In genomic region chr6:14711056-14711703, GRCh38 we compare ENCODE assay signal across 8 cellular contexts.
DNase-seq lines count a peak whose midpoint lies in the region; ATAC-seq and TF ChIP-seq lines count a peak whose summit lies in the region.

No MANE protein-coding gene starts in this region.

- POLR2A ChIA-PET in T-cell (lab: Charles Lee), result interaction anchor here in 1 of 2 donors (0.6 to 1.0 kb wide), 2 partner anchors 354 to 954 kb away, joined by 3 to 4 read pairs; no protein-coding TSS in a partner anchor

- H3K9me3 Mint-ChIP-seq in T-cell (peaks cover 0 to 6% (median 0%) of the 10 kb centered on the region in 3 donors), neural crest cell (peaks cover 4% of the 10 kb centered on the region)
- no peaks in the 10 kb centered on the region for H3K9me3 Mint-ChIP-seq in dendritic cell treated with granulocyte-macrophage colony-stimulating factor and Interleukin-4, amounts not matched to agents 40 ng/mL and 50 ng/mL, for 4 days

- H3K4me1 Mint-ChIP-seq in T-cell, result peaks cover 6 to 18% (median 8%) of the 10 kb centered on the region in 3 donors
- peaks cover 73% of the 10 kb centered on the region for H3K4me1 Mint-ChIP-seq in dendritic cell treated with granulocyte-macrophage colony-stimulating factor and Interleukin-4, amounts not matched to agents 40 ng/mL and 50 ng/mL, for 4 days (ENCODE audit: low read depth)
- peaks cover 9% of the 10 kb centered on the region for H3K4me1 Mint-ChIP-seq in neural crest cell

- TF ChIP-seq CTCF in neural crest cell (conservative IDR thresholded peaks at IDR 0.05), result peak; percentile 51

- CTCF ChIA-PET in T-cell (lab: Charles Lee), result interaction anchor here in 1 of 2 donors (0.7 kb wide), 1 partner anchor 154 kb away, joined by 3 read pairs; no protein-coding TSS in a partner anchor

- ATAC-seq in T-cell (replicated peaks in 1 of 4) (peak; percentile 45 to 72 (median 70)), HG03045 (IDR thresholded peaks at IDR 0.05; ENCODE audit: unreplicated experiment) (no peak), GM21737 (IDR thresholded peaks at IDR 0.05; ENCODE audit: unreplicated experiment) (no peak)

- H3K4me3 Mint-ChIP-seq in T-cell (no peak overlapping the region), neural crest cell (no peak overlapping the region)
- H3K4me3 Mint-ChIP-seq in dendritic cell treated with granulocyte-macrophage colony-stimulating factor and Interleukin-4, amounts not matched to agents 40 ng/mL and 50 ng/mL, for 4 days, result no peak overlapping the region

- DNase-seq in NCI-H2081 (lab: John Stamatoyannopoulos, UW) (peak; percentile 15 to 42), NCI-H2081 treated with DMSO at 0.1 percent for 48 hours (lab: John Stamatoyannopoulos, UW) (no peak), HuH-7 (ENCODE audit: low spot score) (peak; percentile 17), T-cell (peak in 19 of 34 experiments; percentile 9 to 50 (median 22)), neural crest cell (ENCODE audit: low read depth, low spot score) (no peak)

- H3K36me3 Mint-ChIP-seq in T-cell (no peaks in the 10 kb centered on the region), neural crest cell (ENCODE audit: low read depth) (no peaks in the 10 kb centered on the region)
- no peaks in the 10 kb centered on the region for H3K36me3 Mint-ChIP-seq in dendritic cell treated with granulocyte-macrophage colony-stimulating factor and Interleukin-4, amounts not matched to agents 40 ng/mL and 50 ng/mL, for 4 days (ENCODE audit: low read depth)

- H3K27me3 Mint-ChIP-seq in T-cell (no peaks in the 10 kb centered on the region), neural crest cell (ENCODE audit: low read depth) (peaks cover 8% of the 10 kb centered on the region)
- no peaks in the 10 kb centered on the region for H3K27me3 Mint-ChIP-seq in dendritic cell treated with granulocyte-macrophage colony-stimulating factor and Interleukin-4, amounts not matched to agents 40 ng/mL and 50 ng/mL, for 4 days

- intact Hi-C loops in dendritic cell treated with granulocyte-macrophage colony-stimulating factor and Interleukin-4, amounts not matched to agents 40 ng/mL and 50 ng/mL, for 4 days (cut with micrococcal nuclease), result no loop called here

- H3K27ac Mint-ChIP-seq in T-cell, result peak overlapping the region in 1 of 2 donors; percentile 58
- peak overlapping the region; percentile 5 for H3K27ac Mint-ChIP-seq in dendritic cell treated with granulocyte-macrophage colony-stimulating factor and Interleukin-4, amounts not matched to agents 40 ng/mL and 50 ng/mL, for 4 days
- peak overlapping the region; percentile 54 for H3K27ac Mint-ChIP-seq in neural crest cell (ENCODE audit: unreplicated experiment)

Comparison
In these comparisons a context has a peak if more than half of its experiments do, and no peak if none do; other contexts are left out.
1. DNase-seq: peak in NCI-H2081 (2 of 2), HuH-7 (single experiment) and T-cell (19 of 34); none in NCI-H2081 treated with DMSO at 0.1 percent for 48 hours (single experiment) and neural crest cell (single experiment).
2. ATAC-seq: peak in T-cell (4 of 4); none in HG03045 (single experiment) and GM21737 (single experiment).